In genomic region chr15:41990243-41990605, GRCh38 we compare ENCODE assay signal across 18 cellular contexts. TPM values are rescaled to one million over a fixed set of nuclear protein-coding genes. Genes with fewer than 3 reads are reported as not detected.
A peak's percentile ranks its signal among the peaks of the same experiment; 100 is the strongest.
DNase-seq lines count a peak whose midpoint lies in the region; TF ChIP-seq lines count a peak whose summit lies in the region.
"Had no signal": no experiment of that assay in that cellular context is flagged by ENCODE, and none has a peak within 500 bp of the region (broad histone marks: within the 10 kb centered on the region; RNA-seq: fewer than 3 reads in every experiment).

No MANE protein-coding gene starts in this region.

- no peaks in the 10 kb centered on the region for H3K9me3 Mint-ChIP-seq in activated naive CD4-positive, alpha-beta T cell treated with anti-CD3 and anti-CD28 coated beads, Interleukin-2, amount 10 ng/mL, durations not matched to agents 7 days and 5 days
- no peaks in the 10 kb centered on the region for H3K9me3 Mint-ChIP-seq in activated naive CD4-positive, alpha-beta T cell treated with anti-CD3 and anti-CD28 coated beads for 36 hours
- H3K9me3 Mint-ChIP-seq in neural crest cell: no peaks in the 10 kb centered on the region
- H3K9me3 Mint-ChIP-seq: CD14-positive monocyte; CD4-positive, alpha-beta memory T cell; H9 had no signal

- CTCF ChIA-PET in activated naive CD4-positive, alpha-beta T cell treated with anti-CD3 and anti-CD28 coated beads, Interleukin-2, amount 10 ng/mL, durations not matched to agents 7 days and 5 days (lab: Charles Lee): interaction anchor here (0.7 to 8.8 kb wide), 20 partner anchors 8 to 285 kb away, joined by 3 to 106 read pairs (median 5); no protein-coding TSS in a partner anchor
- CTCF ChIA-PET in activated naive CD4-positive, alpha-beta T cell treated with anti-CD3 and anti-CD28 coated beads for 36 hours (lab: Charles Lee): interaction anchor here (0.5 to 6.4 kb wide), 30 partner anchors 8 to 494 kb away, joined by 3 to 94 read pairs (median 5); partner anchors contain the start of gene MAPKBP1
- CTCF ChIA-PET in OCI-LY7 (lab: Charles Lee; ENCODE audit: unreplicated experiment): interaction anchor here (0.8 to 1.6 kb wide), 2 partner anchors 67 to 84 kb away, joined by 3 to 4 read pairs; no protein-coding TSS in a partner anchor

- H2AFZ ChIP-seq in OCI-LY7 (ENCODE audit: low read length): no peak overlapping the region

- intact Hi-C loops in activated naive CD4-positive, alpha-beta T cell treated with anti-CD3 and anti-CD28 coated beads for 36 hours (cut with micrococcal nuclease): no loop called here
- intact Hi-C loops in OCI-LY7 (cut with micrococcal nuclease; ENCODE audit: unreplicated experiment) (no loop called here), spleen (cut with DNase I; ENCODE audit: low total_unique reads) (loop anchor here (5.0 kb wide), 1 partner anchor 67 kb away; no protein-coding TSS in a partner anchor), testis (cut with DNase I; ENCODE audit: low total_unique reads) (loop anchor here (5.0 kb wide), 1 partner anchor 67 kb away; no protein-coding TSS in a partner anchor), prostate gland (cut with DNase I) (loop anchor here (5.0 kb wide), 1 partner anchor 147 kb away; no protein-coding TSS in a partner anchor)

- no peaks in the 10 kb centered on the region for H3K4me1 Mint-ChIP-seq in activated naive CD4-positive, alpha-beta T cell treated with anti-CD3 and anti-CD28 coated beads, Interleukin-2, amount 10 ng/mL, durations not matched to agents 7 days and 5 days
- H3K4me1 Mint-ChIP-seq in activated naive CD4-positive, alpha-beta T cell treated with anti-CD3 and anti-CD28 coated beads for 36 hours (ENCODE audit: low read depth): no peaks in the 10 kb centered on the region
- H3K4me1 Mint-ChIP-seq in neural crest cell: peaks cover 8% of the 10 kb centered on the region
- H3K4me1 Mint-ChIP-seq: CD4-positive, alpha-beta memory T cell had no signal

- H3K36me3 ChIP-seq in OCI-LY7 (ENCODE audit: insufficient read depth, low read length) (no peaks in the 10 kb centered on the region), spleen (no peaks in the 10 kb centered on the region), testis (ENCODE audit: low read depth, missing control alignments) (no peaks in the 10 kb centered on the region), prostate gland (no peaks in the 10 kb centered on the region)
- H3K36me3 ChIP-seq: BLaER1 had no signal

- H3K27ac Mint-ChIP-seq in activated naive CD4-positive, alpha-beta T cell treated with anti-CD3 and anti-CD28 coated beads, Interleukin-2, amount 10 ng/mL, durations not matched to agents 7 days and 5 days: no peak overlapping the region
- H3K27ac Mint-ChIP-seq in activated naive CD4-positive, alpha-beta T cell treated with anti-CD3 and anti-CD28 coated beads for 36 hours: no peak overlapping the region
- peak overlapping the region; percentile 43 for H3K27ac Mint-ChIP-seq in neural crest cell (ENCODE audit: unreplicated experiment)
- H3K27ac Mint-ChIP-seq: CD14-positive monocyte had no signal

- TF ChIP-seq POLR2A in spleen (IDR thresholded peaks at IDR 0.05): no peak
- TF ChIP-seq POLR2A in testis (IDR thresholded peaks at IDR 0.05): no peak
- TF ChIP-seq POLR2A in prostate gland (IDR thresholded peaks at IDR 0.05): no peak

- POLR2A ChIA-PET in OCI-LY7 (lab: Charles Lee): interaction anchor here (0.7 to 1.0 kb wide), 3 partner anchors 45 to 187 kb away, joined by 3 to 9 read pairs (median 4); no protein-coding TSS in a partner anchor

- H3K36me3 Mint-ChIP-seq in activated naive CD4-positive, alpha-beta T cell treated with anti-CD3 and anti-CD28 coated beads, Interleukin-2, amount 10 ng/mL, durations not matched to agents 7 days and 5 days: no peaks in the 10 kb centered on the region
- H3K36me3 Mint-ChIP-seq in activated naive CD4-positive, alpha-beta T cell treated with anti-CD3 and anti-CD28 coated beads for 36 hours (ENCODE audit: low read depth): no peaks in the 10 kb centered on the region
- H3K36me3 Mint-ChIP-seq in neural crest cell (ENCODE audit: low read depth): no peaks in the 10 kb centered on the region
- H3K36me3 Mint-ChIP-seq: CD14-positive monocyte; CD4-positive, alpha-beta memory T cell had no signal

- H3K9me2 ChIP-seq in OCI-LY7 (ENCODE audit: insufficient read depth, low read length): no peaks in the 10 kb centered on the region

- H3K4me3 ChIP-seq in OCI-LY7 (ENCODE audit: low read depth, low read length, poor library complexity, severe bottlenecking) (no peak overlapping the region), spleen (no peak overlapping the region), testis (no peak overlapping the region), prostate gland (no peak overlapping the region)
- H3K4me3 ChIP-seq: A549, BLaER1, GM12878 had no signal

- peaks cover 0 to 20% (median 5%) of the 10 kb centered on the region in 7 donors for H3K27me3 ChIP-seq in spleen (replicated peaks in 1 of 7)
- no peaks in the 10 kb centered on the region for H3K27me3 ChIP-seq in testis
- no peaks in the 10 kb centered on the region for H3K27me3 ChIP-seq in prostate gland (replicated peaks; ENCODE audit: insufficient read depth)
- H3K27me3 ChIP-seq: BLaER1 had no signal

- no peaks in the 10 kb centered on the region for H3K79me2 ChIP-seq in OCI-LY7 (ENCODE audit: insufficient read depth, low read depth, low read length)

- H3K27me3 Mint-ChIP-seq in activated naive CD4-positive, alpha-beta T cell treated with anti-CD3 and anti-CD28 coated beads, Interleukin-2, amount 10 ng/mL, durations not matched to agents 7 days and 5 days: peaks cover 14% of the 10 kb centered on the region
- peaks cover 3% of the 10 kb centered on the region for H3K27me3 Mint-ChIP-seq in activated naive CD4-positive, alpha-beta T cell treated with anti-CD3 and anti-CD28 coated beads for 36 hours (ENCODE audit: low read depth)
- H3K27me3 Mint-ChIP-seq in neural crest cell (ENCODE audit: low read depth): no peaks in the 10 kb centered on the region
- H3K27me3 Mint-ChIP-seq: CD4-positive, alpha-beta memory T cell had no signal

- H4K20me1 ChIP-seq in OCI-LY7 (ENCODE audit: insufficient read depth, low read length): no peaks in the 10 kb centered on the region
- H4K20me1 ChIP-seq: BLaER1 had no signal

- H3K4me3 Mint-ChIP-seq in activated naive CD4-positive, alpha-beta T cell treated with anti-CD3 and anti-CD28 coated beads, Interleukin-2, amount 10 ng/mL, durations not matched to agents 7 days and 5 days: no peak overlapping the region
- no peak overlapping the region for H3K4me3 Mint-ChIP-seq in activated naive CD4-positive, alpha-beta T cell treated with anti-CD3 and anti-CD28 coated beads for 36 hours
- H3K4me3 Mint-ChIP-seq in neural crest cell: no peak overlapping the region
- H3K4me3 Mint-ChIP-seq: CD14-positive monocyte; CD4-positive, alpha-beta memory T cell; H9 had no signal

- no peak overlapping the region for H3K4me2 ChIP-seq in OCI-LY7 (ENCODE audit: low read length)
- H3K4me2 ChIP-seq: A549, BLaER1 had no signal

- peak; percentile 20 for DNase-seq in activated naive CD4-positive, alpha-beta T cell treated with anti-CD3 and anti-CD28 coated beads, Interleukin-2, amount 10 ng/mL, durations not matched to agents 7 days and 5 days
- DNase-seq in activated naive CD4-positive, alpha-beta T cell treated with anti-CD3 and anti-CD28 coated beads for 36 hours: no peak
- DNase-seq in OCI-LY7 (ENCODE audit: low spot score) (peak; percentile 7), neural crest cell (ENCODE audit: low read depth, low spot score) (no peak), spleen (peak; percentile 61), KBM-7 (no peak), testis (no peak), prostate gland (ENCODE audit: low spot score) (no peak)

- TF ChIP-seq CTCF in OCI-LY7 (conservative IDR thresholded peaks at IDR 0.05; ENCODE audit: low read length) (no peak), neural crest cell (conservative IDR thresholded peaks at IDR 0.05) (no peak), spleen (IDR thresholded peaks at IDR 0.05 in 8 of 11, conservative IDR thresholded peaks at IDR 0.05 in 3 of 11) (no peak), testis (IDR thresholded peaks at IDR 0.05) (no peak), prostate gland (IDR thresholded peaks at IDR 0.05) (no peak)

- WGBS in spleen, 5 donors: 45 to 56% (median 51%) methylated on average over 7 of the region's 7 CpGs
- WGBS in testis, 2 donors: 70 to 76% methylated on average over 5 to 7 of the region's 7 CpGs
- WGBS in prostate gland: 73% methylated on average over 7 of the region's 7 CpGs

- H3K27ac ChIP-seq in OCI-LY7 (ENCODE audit: low read depth, low read length, poor library complexity, severe bottlenecking) (no peak overlapping the region), spleen (no peak overlapping the region), testis (no peak overlapping the region), prostate gland (no peak overlapping the region)
- H3K27ac ChIP-seq: 22Rv1, BLaER1 had no signal

- in situ Hi-C loops in KBM-7 (cut with MboI; ENCODE audit: low pct_unique_long_range_greater_than_20kb, low sequenced_read_pairs): no loop called here

- no TSS peak for BruUV-seq in OCI-LY7 (replicated peaks; lab: Mats Ljungman, UMichigan)

- H3K4me1 ChIP-seq in OCI-LY7 (ENCODE audit: insufficient read depth, low read length, poor library complexity, severe bottlenecking): no peaks in the 10 kb centered on the region
- peaks cover 0 to 3% (median 0%) of the 10 kb centered on the region in 6 donors for H3K4me1 ChIP-seq in spleen
- no peaks in the 10 kb centered on the region for H3K4me1 ChIP-seq in testis
- H3K4me1 ChIP-seq in prostate gland (replicated peaks): no peaks in the 10 kb centered on the region
- H3K4me1 ChIP-seq: A549 had no signal

- H3K9me3 ChIP-seq in OCI-LY7 (ENCODE audit: low read length) (no peaks in the 10 kb centered on the region), spleen (no peaks in the 10 kb centered on the region), testis (no peaks in the 10 kb centered on the region), prostate gland (no peaks in the 10 kb centered on the region)
- H3K9me3 ChIP-seq: A549, BLaER1 had no signal

RNA-seq across cellular contexts. Expression of gene EHD4, which starts 17.9 kb away (rescaled TPM):
- total RNA-seq in activated naive CD4-positive, alpha-beta T cell treated with anti-CD3 and anti-CD28 coated beads for 36 hours: 10 to 100 TPM; 30.1 to 31.8 TPM
- total RNA-seq in OCI-LY7 (2014; rRNA removed; shearing (Covaris generic)): 13.5 and 14.2 TPM in 2 replicates
- total RNA-seq in OCI-LY7 (2022) (19.4 and 20.7 TPM in 2 replicates), neural crest cell (8.3 and 9.3 TPM in 2 replicates), spleen (10 to 100 TPM; 20.4 to 33.2 (median 22.1) TPM), testis (10 to 100 TPM in 1 of 2 donors, 1 to 10 TPM in 1; 9.4 to 10.2 TPM), prostate gland (10 to 100 TPM; 18.4 to 22.6 TPM)
- polyA plus RNA-seq in spleen (1 to 10 TPM; 5.5 to 9.7 (median 7.7) TPM), testis (ENCODE audit: insufficient read depth, low read depth, low replicate concordance) (8.0 TPM)

RNA-seq across cellular contexts. Expression of gene PLA2G4E, which starts 30.6 kb away (rescaled TPM):
- total RNA-seq in activated naive CD4-positive, alpha-beta T cell treated with anti-CD3 and anti-CD28 coated beads for 36 hours: not detected
- not detected in 2 replicates for total RNA-seq in OCI-LY7 (2014; rRNA removed; shearing (Covaris generic))
- not detected in 2 replicates for total RNA-seq in OCI-LY7 (2022)
- not detected in 2 replicates for total RNA-seq in neural crest cell
- not detected for total RNA-seq in spleen
- not detected for polyA plus RNA-seq in spleen
- total RNA-seq in testis: under 1 TPM; 0.31 to 0.71 TPM
- polyA plus RNA-seq in testis (ENCODE audit: insufficient read depth, low read depth, low replicate concordance): 0.67 TPM
- under 1 TPM; 0.17 to 0.18 TPM for total RNA-seq in prostate gland
- total RNA-seq: CD4-positive, alpha-beta memory T cell; G401; H1; H9; HepG2 had no signal
- polyA plus RNA-seq: CD14-positive monocyte; CD4-positive, alpha-beta memory T cell; HepG2 had no signal

Comparison
In these comparisons a context has a peak if more than half of its experiments do, and no peak if none do; other contexts are left out.
1. DNase-seq: peak in activated naive CD4-positive, alpha-beta T cell treated with anti-CD3 and anti-CD28 coated beads, Interleukin-2, amount 10 ng/mL, durations not matched to agents 7 days and 5 days (single experiment), OCI-LY7 (single experiment) and spleen (single experiment); none in activated naive CD4-positive, alpha-beta T cell treated with anti-CD3 and anti-CD28 coated beads for 36 hours (single experiment), neural crest cell (single experiment), KBM-7 (single experiment), testis (single experiment) and prostate gland (single experiment).
2. intact Hi-C loops: an anchor here in spleen (5.0 kb wide), testis (5.0 kb wide) and prostate gland (5.0 kb wide); none called in activated naive CD4-positive, alpha-beta T cell treated with anti-CD3 and anti-CD28 coated beads for 36 hours and OCI-LY7.